Comparison of ENCODE assay signal across 1 cellular context in the genomic region with DNA sequence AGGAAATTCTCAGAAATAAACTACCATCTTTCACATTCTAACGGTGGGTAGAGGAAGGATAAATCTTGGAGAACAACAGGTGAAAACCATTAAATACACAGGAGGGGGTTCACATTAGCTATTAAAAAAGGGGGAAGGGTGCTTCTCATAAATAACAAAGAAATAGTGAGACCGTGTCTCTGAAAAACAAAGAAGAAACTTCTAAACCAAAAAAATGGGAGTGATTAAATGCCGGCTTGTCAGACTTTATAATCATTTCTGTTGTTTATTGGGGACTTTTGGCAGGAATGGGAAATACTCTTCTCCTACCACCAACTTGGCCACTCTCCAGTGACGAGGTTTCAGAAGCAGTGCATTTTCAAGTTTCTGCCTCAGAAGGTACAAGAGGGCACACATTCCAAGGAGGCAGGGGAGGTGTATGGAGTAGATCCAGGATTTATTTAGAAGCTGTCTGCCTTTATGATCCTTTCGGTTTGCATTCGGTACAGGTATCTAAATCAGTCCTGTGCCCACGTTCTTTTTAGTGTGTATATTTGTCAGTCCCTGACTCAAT.
TF ChIP-seq lines count a peak whose summit lies in the region.

No MANE protein-coding gene starts in this region.

TF ChIP-seq in GM23338, 12 proteins besides CTCF, POLR2A, EP300 and RAD21 (continued from another document):
- no peak for TF ChIP-seq ZNF462 (CRISPR knock-in tag; IDR thresholded peaks at IDR 0.05)
- no peak for TF ChIP-seq EZH2 (IDR thresholded peaks at IDR 0.05; ENCODE audit: low read depth, unreplicated experiment)
- no peak for TF ChIP-seq REST (IDR thresholded peaks at IDR 0.05; ENCODE audit: unreplicated experiment)
- TF ChIP-seq, protein P1, sequence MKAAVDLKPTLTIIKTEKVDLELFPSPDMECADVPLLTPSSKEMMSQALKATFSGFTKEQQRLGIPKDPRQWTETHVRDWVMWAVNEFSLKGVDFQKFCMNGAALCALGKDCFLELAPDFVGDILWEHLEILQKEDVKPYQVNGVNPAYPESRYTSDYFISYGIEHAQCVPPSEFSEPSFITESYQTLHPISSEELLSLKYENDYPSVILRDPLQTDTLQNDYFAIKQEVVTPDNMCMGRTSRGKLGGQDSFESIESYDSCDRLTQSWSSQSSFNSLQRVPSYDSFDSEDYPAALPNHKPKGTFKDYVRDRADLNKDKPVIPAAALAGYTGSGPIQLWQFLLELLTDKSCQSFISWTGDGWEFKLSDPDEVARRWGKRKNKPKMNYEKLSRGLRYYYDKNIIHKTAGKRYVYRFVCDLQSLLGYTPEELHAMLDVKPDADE (IDR thresholded peaks at IDR 0.05) = no peak
- no peak for TF ChIP-seq CREB1 (CRISPR knock-in tag; IDR thresholded peaks at IDR 0.05; ENCODE audit: low read depth)
